ENCODE assay signal across 21 cellular contexts in genomic region chr10:36736311-36736710, GRCh38.
"Had no signal": no experiment of that assay in that cellular context is flagged by ENCODE, and none has a peak within 500 bp of the region (broad histone marks: within the 10 kb centered on the region; RNA-seq: fewer than 3 reads in every experiment).

No MANE protein-coding gene starts in this region.

- DNase-seq: activated CD4-positive, alpha-beta memory T cell treated with anti-CD3 and anti-CD28 coated beads for 36 hours; activated CD4-positive, alpha-beta T cell treated with anti-CD3 and anti-CD28 coated beads for 4 hours; activated CD4-positive, CD25-positive, alpha-beta regulatory T cell; activated CD8-positive, alpha-beta memory T cell treated with anti-CD3 and anti-CD28 coated beads, Interleukin-2, amount 10 ng/mL, durations not matched to agents 7 days and 5 days; activated T-cell treated with anti-CD3 and anti-CD28 coated beads for 4 hours; cerebellar nuclear complex; esophagus squamous epithelium; gastrocnemius medialis; hippocampal formation; kidney glomerular epithelial cell; left lung; naive thymus-derived CD4-positive, alpha-beta T cell; posterior cingulate gyrus; right lobe of liver; stimulated activated CD4-positive, alpha-beta T cell treated with anti-CD3 and anti-CD28 coated beads, Interleukin-2, amount 100 ng/mL, for 24 hours; transverse colon; uterus had no signal

- H3K4me1 Mint-ChIP-seq: activated CD8-positive, alpha-beta memory T cell treated with anti-CD3 and anti-CD28 coated beads, Interleukin-2, amount 10 ng/mL, durations not matched to agents 7 days and 5 days; naive thymus-derived CD4-positive, alpha-beta T cell; neural progenitor cell; stimulated activated effector memory CD8-positive, alpha-beta T cell treated with anti-CD3 and anti-CD28 coated beads, Interleukin-12 subunit alpha, Interleukin-12 subunit beta, amount 100 ng/mL, for 72 hours had no signal

- ATAC-seq: activated CD8-positive, alpha-beta memory T cell treated with anti-CD3 and anti-CD28 coated beads, Interleukin-2, amount 10 ng/mL, durations not matched to agents 7 days and 5 days; activated naive CD4-positive, alpha-beta T cell treated with anti-CD3 and anti-CD28 coated beads, Interleukin-2, amount 50 U/mL, for 72 hours; gastrocnemius medialis; left lung; naive thymus-derived CD4-positive, alpha-beta T cell; right lobe of liver; stimulated activated effector memory CD8-positive, alpha-beta T cell treated with anti-CD3 and anti-CD28 coated beads, Interleukin-12 subunit alpha, Interleukin-12 subunit beta, amount 100 ng/mL, for 72 hours had no signal

- H3K27ac Mint-ChIP-seq: activated CD4-positive, alpha-beta memory T cell treated with anti-CD3 and anti-CD28 coated beads for 36 hours; activated CD8-positive, alpha-beta memory T cell treated with anti-CD3 and anti-CD28 coated beads, Interleukin-2, amount 10 ng/mL, durations not matched to agents 7 days and 5 days; activated naive CD4-positive, alpha-beta T cell treated with anti-CD3 and anti-CD28 coated beads, Interleukin-2, amount 50 U/mL, for 72 hours; activated T-helper 1 cell treated with anti-CD3 and anti-CD28 coated beads, Interleukin-12 subunit alpha, Interleukin-12 subunit beta, Interleukin-2, Interleukin-4 antibody, amounts not matched to agents 30 ng/mL and 10 ng/mL and 1 ng/mL, durations not matched to agents 14 hours and 24 hours and 36 hours; naive thymus-derived CD4-positive, alpha-beta T cell; neural progenitor cell; stimulated activated effector memory CD8-positive, alpha-beta T cell treated with anti-CD3 and anti-CD28 coated beads, Interleukin-12 subunit alpha, Interleukin-12 subunit beta, amount 100 ng/mL, for 72 hours had no signal

- H3K27me3 Mint-ChIP-seq: activated CD4-positive, alpha-beta memory T cell treated with anti-CD3 and anti-CD28 coated beads for 36 hours; activated CD8-positive, alpha-beta memory T cell treated with anti-CD3 and anti-CD28 coated beads, Interleukin-2, amount 10 ng/mL, durations not matched to agents 7 days and 5 days; naive thymus-derived CD4-positive, alpha-beta T cell had no signal

- H3K36me3 Mint-ChIP-seq: activated CD4-positive, alpha-beta memory T cell treated with anti-CD3 and anti-CD28 coated beads for 36 hours; activated CD8-positive, alpha-beta memory T cell treated with anti-CD3 and anti-CD28 coated beads, Interleukin-2, amount 10 ng/mL, durations not matched to agents 7 days and 5 days; naive thymus-derived CD4-positive, alpha-beta T cell; neural progenitor cell; stimulated activated effector memory CD8-positive, alpha-beta T cell treated with anti-CD3 and anti-CD28 coated beads, Interleukin-12 subunit alpha, Interleukin-12 subunit beta, amount 100 ng/mL, for 72 hours had no signal

- H3K4me3 Mint-ChIP-seq: activated CD4-positive, alpha-beta memory T cell treated with anti-CD3 and anti-CD28 coated beads for 36 hours; activated CD8-positive, alpha-beta memory T cell treated with anti-CD3 and anti-CD28 coated beads, Interleukin-2, amount 10 ng/mL, durations not matched to agents 7 days and 5 days; activated T-helper 1 cell treated with anti-CD3 and anti-CD28 coated beads, Interleukin-12 subunit alpha, Interleukin-12 subunit beta, Interleukin-2, Interleukin-4 antibody, amounts not matched to agents 30 ng/mL and 10 ng/mL and 1 ng/mL, durations not matched to agents 14 hours and 24 hours and 36 hours; naive thymus-derived CD4-positive, alpha-beta T cell; neural progenitor cell; stimulated activated effector memory CD8-positive, alpha-beta T cell treated with anti-CD3 and anti-CD28 coated beads, Interleukin-12 subunit alpha, Interleukin-12 subunit beta, amount 100 ng/mL, for 72 hours had no signal
